13 cellular contexts compared by ENCODE assay signal in the genomic region with DNA sequence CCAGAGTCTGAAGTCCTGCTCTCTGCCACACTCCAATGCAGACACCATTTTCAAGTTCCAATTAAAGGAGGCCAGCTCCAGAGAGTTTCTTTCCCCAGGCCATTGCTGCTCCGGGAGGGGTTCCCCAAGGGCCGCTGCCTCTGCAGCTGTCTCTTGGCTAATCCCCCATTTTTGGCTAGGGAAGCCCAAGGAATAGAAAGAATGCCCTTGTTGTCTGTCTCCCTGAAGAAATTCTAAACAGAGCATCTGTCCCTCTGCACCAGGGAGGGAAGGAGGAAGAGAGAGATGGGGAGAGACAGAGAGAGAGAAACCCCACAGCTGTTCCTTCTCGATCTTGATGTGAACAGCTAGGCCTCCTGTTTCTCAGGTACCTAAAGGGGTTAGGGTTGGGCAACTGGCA. TPM values are rescaled to one million over a fixed set of nuclear protein-coding genes. Genes with fewer than 3 reads are reported as not detected.
DNase-seq lines count a peak whose midpoint lies in the region; ATAC-seq and TF ChIP-seq lines count a peak whose summit lies in the region.
"Had no signal": no experiment of that assay in that cellular context is flagged by ENCODE, and none has a peak within 500 bp of the region (broad histone marks: within the 10 kb centered on the region; RNA-seq: fewer than 3 reads in every experiment).

No MANE protein-coding gene starts in this region.

- H3K23ac ChIP-seq in neuronal stem cell (ENCODE audit: low read depth, low read length, poor library complexity), result no peak overlapping the region

- no peak overlapping the region for H3K4me3 Mint-ChIP-seq in stimulated activated naive CD8-positive, alpha-beta T cell treated with anti-CD3 and anti-CD28 coated beads, Interleukin-15, Interleukin-2, amounts not matched to agents 100 ng/mL and 50 ng/mL, for 24 hours
- H3K4me3 Mint-ChIP-seq in natural killer cell, result no peak overlapping the region

- intact Hi-C loops in esophagus squamous epithelium (cut with DNase I) (loop anchor here (10.0 kb wide), 1 partner anchor 118 kb away; a partner anchor contains a TSS), vagina (cut with DNase I) (loop anchor here (5.0 kb wide), 1 partner anchor 50 kb away; no protein-coding TSS in a partner anchor), natural killer cell (cut with micrococcal nuclease) (no loop called here)

- peak overlapping the region; percentile 42 for H3K27ac Mint-ChIP-seq in stimulated activated naive CD8-positive, alpha-beta T cell treated with anti-CD3 and anti-CD28 coated beads, Interleukin-15, Interleukin-2, amounts not matched to agents 100 ng/mL and 50 ng/mL, for 24 hours
- no peak overlapping the region for H3K27ac Mint-ChIP-seq in natural killer cell

- H3K79me1 ChIP-seq in neuronal stem cell (ENCODE audit: low read depth, low read length), result no peaks in the 10 kb centered on the region

- no peaks in the 10 kb centered on the region for H3K27me3 Mint-ChIP-seq in stimulated activated naive CD8-positive, alpha-beta T cell treated with anti-CD3 and anti-CD28 coated beads, Interleukin-15, Interleukin-2, amounts not matched to agents 100 ng/mL and 50 ng/mL, for 24 hours
- H3K27me3 Mint-ChIP-seq in natural killer cell (ENCODE audit: low read depth in 2 of 2), result peaks cover 0 to 7% of the 10 kb centered on the region in 2 donors

- H3K27me3 ChIP-seq in esophagus squamous epithelium (peaks cover 0 to 4% (median 0%) of the 10 kb centered on the region in 4 donors), neuronal stem cell (ENCODE audit: control insufficient read depth in 3 of 3, insufficient read depth in 3 of 3, low read depth in 1 of 3, low read length in 3 of 3) (peaks cover 0 to 12% (median 0%) of the 10 kb centered on the region in 3 experiments), vagina (no peaks in the 10 kb centered on the region)
- H3K27me3 ChIP-seq: BE2C had no signal

- H3K4me3 ChIP-seq in esophagus squamous epithelium (no peak overlapping the region), neuronal stem cell (ENCODE audit: low read length in 2 of 2) (no peak overlapping the region), vagina (no peak overlapping the region)

- H2BK15ac ChIP-seq in neuronal stem cell (ENCODE audit: low read length), result no peak overlapping the region

- H3K27ac ChIP-seq in esophagus squamous epithelium (peak overlapping the region in 3 of 4 donors; percentile 65 to 75 (median 70)), neuronal stem cell (replicated peaks; ENCODE audit: low read length) (no peak overlapping the region), vagina (peak overlapping the region; percentile 83)

- TF ChIP-seq CTCF in esophagus squamous epithelium (IDR thresholded peaks at IDR 0.05), result no peak
- TF ChIP-seq CTCF in vagina (IDR thresholded peaks at IDR 0.05), result no peak
- TF ChIP-seq CTCF in natural killer cell (IDR thresholded peaks at IDR 0.05), result no peak

- DNase-seq in stimulated activated naive CD8-positive, alpha-beta T cell treated with anti-CD3 and anti-CD28 coated beads, Interleukin-15, Interleukin-2, amounts not matched to agents 100 U/mL and 50 U/mL, for 24 hours, result no peak
- DNase-seq in esophagus squamous epithelium (lab: John Stamatoyannopoulos, UW) (no peak), neuronal stem cell (ENCODE audit: low spot score) (no peak), vagina (ENCODE audit: extremely low spot score in 2 of 2) (no peak), natural killer cell (no peak), NCI-H146 (lab: John Stamatoyannopoulos, UW) (no peak)
- DNase-seq: activated CD8-positive, alpha-beta memory T cell treated with anti-CD3 and anti-CD28 coated beads, Interleukin-2, amount 50 U/mL, for 4 hours; BE2C had no signal

- H3K18ac ChIP-seq in neuronal stem cell (ENCODE audit: low read length), result no peak overlapping the region

- H3K4ac ChIP-seq in neuronal stem cell (ENCODE audit: low read length), result no peak overlapping the region

- H3K9ac ChIP-seq in neuronal stem cell (ENCODE audit: low read depth, low read length, poor library complexity), result no peak overlapping the region

- H3K36me3 Mint-ChIP-seq in stimulated activated naive CD8-positive, alpha-beta T cell treated with anti-CD3 and anti-CD28 coated beads, Interleukin-15, Interleukin-2, amounts not matched to agents 100 ng/mL and 50 ng/mL, for 24 hours (ENCODE audit: low read depth), result no peaks in the 10 kb centered on the region
- no peaks in the 10 kb centered on the region for H3K36me3 Mint-ChIP-seq in natural killer cell

- H3K4me1 Mint-ChIP-seq in stimulated activated naive CD8-positive, alpha-beta T cell treated with anti-CD3 and anti-CD28 coated beads, Interleukin-15, Interleukin-2, amounts not matched to agents 100 ng/mL and 50 ng/mL, for 24 hours (ENCODE audit: low read depth), result peaks cover 4% of the 10 kb centered on the region
- peaks cover 0 to 4% of the 10 kb centered on the region in 2 donors for H3K4me1 Mint-ChIP-seq in natural killer cell

- H2AK5ac ChIP-seq in neuronal stem cell (ENCODE audit: low read depth, low read length), result no peak overlapping the region

- H3K4me1 ChIP-seq in esophagus squamous epithelium (peaks cover 10 to 49% (median 22%) of the 10 kb centered on the region in 3 donors), neuronal stem cell (ENCODE audit: control insufficient read depth in 2 of 2, insufficient read depth in 1 of 2, low read depth in 1 of 2, low read length in 2 of 2) (peaks cover 25 to 29% of the 10 kb centered on the region in 2 donors), vagina (peaks cover 31% of the 10 kb centered on the region)
- H3K4me1 ChIP-seq: BE2C had no signal

- H4K91ac ChIP-seq in neuronal stem cell (ENCODE audit: low read depth, low read length, poor library complexity), result no peak overlapping the region

- 43 to 51% methylated on average over 2 to 3 of the region's 3 CpGs for WGBS in esophagus squamous epithelium, 2 donors
- no CpG with 5 or more reads among the region's 3 CpGs for WGBS in neuronal stem cell (ENCODE audit: extremely low coverage in 2 of 2, insufficient read length in 2 of 2, insufficient replicate concordance in 1 of 2), 2 donors

- H3K14ac ChIP-seq in neuronal stem cell (ENCODE audit: low read length), result peak overlapping the region; percentile 73

- TF ChIP-seq POLR2A in esophagus squamous epithelium (IDR thresholded peaks at IDR 0.05) (no peak), vagina (IDR thresholded peaks at IDR 0.05) (no peak)

- H2BK120ac ChIP-seq in neuronal stem cell (ENCODE audit: low read depth, low read length), result no peak overlapping the region

- H3K36me3 ChIP-seq in esophagus squamous epithelium (no peaks in the 10 kb centered on the region), neuronal stem cell (replicated peaks in 1 of 2; ENCODE audit: control insufficient read depth in 2 of 2, insufficient read depth in 2 of 2, low read length in 2 of 2) (no peaks in the 10 kb centered on the region), vagina (no peaks in the 10 kb centered on the region)
- H3K36me3 ChIP-seq: BE2C had no signal

- peak overlapping the region; percentile 69 for H2AFZ ChIP-seq in neuronal stem cell (ENCODE audit: low read length)

- H3K9me3 ChIP-seq in esophagus squamous epithelium, result no peaks in the 10 kb centered on the region
- H3K9me3 ChIP-seq in neuronal stem cell (replicated peaks in 1 of 2; ENCODE audit: control insufficient read depth in 2 of 2, insufficient read depth in 1 of 2, low read depth in 1 of 2, low read length in 2 of 2), result no peaks in the 10 kb centered on the region
- H3K9me3 ChIP-seq in vagina, result no peaks in the 10 kb centered on the region
- H3K9me3 ChIP-seq: BE2C had no signal

- no peaks in the 10 kb centered on the region for H3K9me3 Mint-ChIP-seq in stimulated activated naive CD8-positive, alpha-beta T cell treated with anti-CD3 and anti-CD28 coated beads, Interleukin-15, Interleukin-2, amounts not matched to agents 100 ng/mL and 50 ng/mL, for 24 hours
- no peaks in the 10 kb centered on the region for H3K9me3 Mint-ChIP-seq in natural killer cell

- no peak overlapping the region for H3K4me2 ChIP-seq in neuronal stem cell (ENCODE audit: insufficient read depth, low read length, poor library complexity, severe bottlenecking)

- H4K8ac ChIP-seq in neuronal stem cell (ENCODE audit: low read depth, low read length), result no peak overlapping the region

- no peak for ATAC-seq in stimulated activated naive CD8-positive, alpha-beta T cell treated with anti-CD3 and anti-CD28 coated beads, Interleukin-15, Interleukin-2, amounts not matched to agents 100 U/mL and 50 U/mL, for 24 hours
- ATAC-seq in natural killer cell (no peak), GM19395 (IDR thresholded peaks at IDR 0.05; ENCODE audit: unreplicated experiment) (no peak)
- ATAC-seq: HCT116 had no signal

- H2BK5ac ChIP-seq in neuronal stem cell (ENCODE audit: low read length), result no peak overlapping the region

- H2BK12ac ChIP-seq in neuronal stem cell (ENCODE audit: low read length), result no peak overlapping the region

RNA-seq across cellular contexts. Expression of a gene that starts 12.9 kb away (rescaled TPM):
- not detected for total RNA-seq in esophagus squamous epithelium
- 0.11 TPM for polyA plus RNA-seq in neuronal stem cell (2013, experiment 1 of 2)
- 0.08 TPM for polyA plus RNA-seq in neuronal stem cell (2013, experiment 2 of 2)
- not detected for total RNA-seq in vagina
- not detected for total RNA-seq in natural killer cell
- total RNA-seq: cerebellum, subcutaneous adipose tissue had no signal

RNA-seq across cellular contexts. Expression of a gene that starts 31.2 kb away (rescaled TPM):
- total RNA-seq in esophagus squamous epithelium (10 to 100 TPM in 2 of 4 donors, 1 to 10 TPM in 2; 2.2 to 71.0 (median 9.1) TPM), vagina (128 TPM), natural killer cell (not detected)
- polyA plus RNA-seq in neuronal stem cell (2013, experiment 1 of 2), result 3.9 TPM
- 4.0 TPM for polyA plus RNA-seq in neuronal stem cell (2013, experiment 2 of 2)
